In genomic region chr22:39520054-39520873, GRCh38 we compare ENCODE assay signal across 8 cellular contexts. TPM values are rescaled to one million over a fixed set of nuclear protein-coding genes. Genes with fewer than 3 reads are reported as not detected.
DNase-seq lines count a peak whose midpoint lies in the region; ATAC-seq and TF ChIP-seq lines count a peak whose summit lies in the region.

TSS of gene ATF4 (plus strand) at chr22:39520562. CDS start at chr22:39521446, 884 bp downstream.

- DNase-seq in Ammon's horn (ENCODE audit: low spot score) (peak; percentile 95), GM19238 (ENCODE audit: insufficient read length, low spot score) (peak; percentile 98), NCI-H524 (lab: John Stamatoyannopoulos, UW) (peak; percentile 96 to 100), choroid plexus epithelial cell (ENCODE audit: low read depth) (peak; percentile 100), kidney epithelial cell (ENCODE audit: low read depth) (peak; percentile 93)
- DNase-seq in activated CD4-positive, alpha-beta T cell treated with anti-CD3 and anti-CD28 coated beads for 36 hours: peak; percentile 98
- DNase-seq in stimulated activated CD4-positive, alpha-beta T cell treated with anti-CD3 and anti-CD28 coated beads, Interleukin-15, amount 100 ng/mL, for 48 hours (ENCODE audit: low read depth in 2 of 2): peak; percentile 95

- peak within 1 kb of the TSS; percentile 86 for H3K4me3 Mint-ChIP-seq in activated CD4-positive, alpha-beta T cell treated with anti-CD3 and anti-CD28 coated beads for 36 hours

- peaks cover 67% of the 10 kb centered on the region for H3K4me1 Mint-ChIP-seq in activated CD4-positive, alpha-beta T cell treated with anti-CD3 and anti-CD28 coated beads for 36 hours

- peak; percentile 68 for ATAC-seq in HG03442 (IDR thresholded peaks at IDR 0.05; ENCODE audit: unreplicated experiment)
- ATAC-seq in activated CD4-positive, alpha-beta T cell treated with anti-CD3 and anti-CD28 coated beads for 36 hours: peak; percentile 90

- peaks cover 57% of the 10 kb centered on the region for H3K36me3 Mint-ChIP-seq in activated CD4-positive, alpha-beta T cell treated with anti-CD3 and anti-CD28 coated beads for 36 hours (ENCODE audit: low read depth)

- TF ChIP-seq CTCF in choroid plexus epithelial cell (conservative IDR thresholded peaks at IDR 0.05; ENCODE audit: low read depth, low read length) (no peak), kidney epithelial cell (IDR thresholded peaks at IDR 0.05; ENCODE audit: insufficient read depth, low read length, poor library complexity, severe bottlenecking) (no peak)

- H3K36me3 ChIP-seq in kidney epithelial cell (ENCODE audit: control insufficient read depth, insufficient read depth, low read length): peaks cover 9% of the 10 kb centered on the region

- intact Hi-C loops in activated CD4-positive, alpha-beta T cell treated with anti-CD3 and anti-CD28 coated beads for 36 hours (cut with DNase I, micrococcal nuclease): loop anchor here (1.0 to 10.0 kb wide), 9 partner anchors 12 to 815 kb away; partner anchors contain the start of genes RPS19BP1 (in 2 of the 2), APOBEC3C (in 1 of the 2), CBX7 (in 1 of the 2) and GTPBP1 (in 1 of the 2)

- H3K27ac Mint-ChIP-seq in activated CD4-positive, alpha-beta T cell treated with anti-CD3 and anti-CD28 coated beads for 36 hours: peak within 1 kb of the TSS; percentile 99

- POLR2A ChIA-PET in activated CD4-positive, alpha-beta T cell treated with anti-CD3 and anti-CD28 coated beads for 36 hours (lab: Charles Lee): interaction anchor here (0.5 to 2.2 kb wide), 24 partner anchors 9 to 1059 kb away, joined by 3 to 27 read pairs (median 4); partner anchors contain the start of genes MIEF1, RPL3, RPS19BP1 and TAB1

- no peaks in the 10 kb centered on the region for H3K27me3 Mint-ChIP-seq in activated CD4-positive, alpha-beta T cell treated with anti-CD3 and anti-CD28 coated beads for 36 hours

- CTCF ChIA-PET in activated CD4-positive, alpha-beta T cell treated with anti-CD3 and anti-CD28 coated beads for 36 hours (lab: Charles Lee): interaction anchor here (0.8 to 1.6 kb wide), 7 partner anchors 9 to 880 kb away, joined by 3 to 9 read pairs (median 4); partner anchors contain the start of genes MIEF1 and RPL3

- no peaks in the 10 kb centered on the region for H3K9me3 Mint-ChIP-seq in activated CD4-positive, alpha-beta T cell treated with anti-CD3 and anti-CD28 coated beads for 36 hours (ENCODE audit: low read depth)

- H3K4me3 ChIP-seq in choroid plexus epithelial cell (ENCODE audit: low read depth, low read length): peak within 1 kb of the TSS; percentile 96
- H3K4me3 ChIP-seq in kidney epithelial cell (ENCODE audit: low read depth, low read length): peak within 1 kb of the TSS; percentile 98

- H3K27me3 ChIP-seq in kidney epithelial cell (ENCODE audit: control insufficient read depth, insufficient read depth, low read length): no peaks in the 10 kb centered on the region

RNA-seq across cellular contexts. Expression of gene ATF4, which starts in this region (rescaled TPM):
- total RNA-seq in activated CD4-positive, alpha-beta T cell treated with anti-CD3 and anti-CD28 coated beads for 36 hours: 100 to 1,000 TPM; 580 to 680 TPM
- 754 and 763 TPM in 2 replicates for total RNA-seq in kidney epithelial cell

Comparison
In these comparisons a context has a peak if more than half of its experiments do, and no peak if none do; other contexts are left out.
1. Peak in every context shown above with its lines: DNase-seq, ATAC-seq and H3K4me3 ChIP-seq.